Comparison of ENCODE assay signal across 8 cellular contexts in the genomic region with DNA sequence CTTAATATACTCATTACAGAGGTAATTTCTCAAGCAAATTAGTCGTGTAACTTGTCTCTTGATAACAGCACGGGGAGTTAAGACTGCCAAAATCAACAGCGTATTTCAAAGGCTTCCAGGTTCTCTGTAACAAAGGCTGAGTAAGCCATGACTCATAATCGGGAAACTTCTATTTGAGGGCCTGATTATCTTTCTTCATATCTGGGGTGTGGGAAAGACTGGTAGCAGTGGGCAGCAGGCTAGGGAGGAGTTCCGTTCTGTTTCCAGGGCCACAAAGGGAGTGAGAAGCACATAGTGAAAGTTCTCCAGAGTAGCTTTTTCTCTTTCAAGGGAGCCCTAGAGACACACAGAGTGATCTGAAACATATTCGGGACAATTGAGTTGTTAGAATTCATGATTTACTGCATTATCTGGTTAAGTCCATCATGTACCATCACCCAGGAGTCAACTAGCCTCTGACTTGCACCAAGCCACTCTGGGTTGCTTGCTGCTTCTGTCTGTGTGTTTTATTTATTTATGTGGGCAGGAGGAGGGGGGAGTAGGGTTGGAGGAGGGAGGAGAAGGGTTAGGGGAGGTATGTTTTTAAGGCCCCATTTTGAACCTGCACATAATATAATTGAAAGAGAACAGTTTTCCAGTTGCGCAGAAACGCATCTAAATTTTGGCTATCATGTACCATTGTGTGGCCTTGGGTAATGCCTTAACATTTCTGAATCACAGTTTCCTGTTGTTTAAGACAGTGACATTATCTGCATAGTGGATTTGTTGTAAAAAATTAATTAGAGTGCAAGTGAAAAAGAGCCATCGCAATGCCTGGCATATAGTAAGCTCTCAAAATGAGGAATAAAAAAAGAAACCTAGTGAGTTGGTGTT.
DNase-seq lines count a peak whose midpoint lies in the region; ATAC-seq, FAIRE-seq and TF ChIP-seq lines count a peak whose summit lies in the region.

No MANE protein-coding gene starts in this region.

- no peaks in the 10 kb centered on the region for H3K9me1 ChIP-seq in keratinocyte (ENCODE audit: control insufficient read depth, extremely low read depth, insufficient read depth, low read length)

- intact Hi-C loops in adrenal gland (cut with DNase I), result no loop called here

- H3K36me3 ChIP-seq in adrenal gland (replicated peaks in 1 of 2) (no peaks in the 10 kb centered on the region), keratinocyte (ENCODE audit: control insufficient read depth in 2 of 2, extremely low read depth in 1 of 2, insufficient read depth in 2 of 2, low read length in 2 of 2) (no peaks in the 10 kb centered on the region), subcutaneous abdominal adipose tissue (ENCODE audit: control insufficient read depth in 5 of 5, insufficient read depth in 5 of 5, low read length in 5 of 5) (no peaks in the 10 kb centered on the region)

- DNase-seq in AG08395 (ENCODE audit: low spot score) (peak; percentile 47), LNCaP clone FGC (ENCODE audit: low read depth) (peak; percentile 84), adrenal gland (peak; percentile 39 to 75 (median 70)), keratinocyte (ENCODE audit: low read depth, low spot score) (peak; percentile 49), NCI-H187 treated with DMSO at 0.1 percent for 48 hours (lab: John Stamatoyannopoulos, UW) (no peak)

- peak in 1 of 2 donors; percentile 76 for TF ChIP-seq POLR2A in adrenal gland (IDR thresholded peaks at IDR 0.05)

- WGBS in adrenal gland, 4 donors, result 18 to 25% (median 20%) methylated on average over 9 of the region's 9 CpGs

- no peaks in the 10 kb centered on the region for H4K20me1 ChIP-seq in keratinocyte (ENCODE audit: control insufficient read depth, extremely low read depth, insufficient read depth, low read length)

- H2AFZ ChIP-seq in keratinocyte (ENCODE audit: control insufficient read depth, low read length), result peak overlapping the region; percentile 68

- no peaks in the 10 kb centered on the region for H3K79me2 ChIP-seq in keratinocyte (ENCODE audit: control insufficient read depth, insufficient read depth, low read length)

- FAIRE-seq in keratinocyte (lab: Jason Lieb, UNC), result peak; percentile 99

- H3K27me3 ChIP-seq in adrenal gland (no peaks in the 10 kb centered on the region), keratinocyte (ENCODE audit: control insufficient read depth, extremely low read depth, insufficient read depth, low read length) (no peaks in the 10 kb centered on the region), subcutaneous abdominal adipose tissue (ENCODE audit: control insufficient read depth in 5 of 5, insufficient read depth in 4 of 5, low read length in 5 of 5) (no peaks in the 10 kb centered on the region)

- dilution Hi-C loops in keratinocyte (cut with MboI; ENCODE audit: extremely low pct_ligation_motif_present, low sequenced_read_pairs), result no loop called here

- peaks cover 7 to 27% of the 10 kb centered on the region in 2 donors for H3K4me1 ChIP-seq in adrenal gland (replicated peaks in 1 of 2)
- H3K4me1 ChIP-seq in keratinocyte (ENCODE audit: control insufficient read depth, extremely low read depth, insufficient read depth, low read length), result peaks cover 28% of the 10 kb centered on the region
- H3K4me1 ChIP-seq in subcutaneous abdominal adipose tissue (ENCODE audit: control insufficient read depth in 5 of 5, insufficient read depth in 5 of 5, low read length in 5 of 5), result peaks cover 0 to 10% (median under 1%) of the 10 kb centered on the region in 5 donors

- no peak for ATAC-seq in GM18861 (IDR thresholded peaks at IDR 0.05; ENCODE audit: unreplicated experiment)
- ATAC-seq in GM21786 (IDR thresholded peaks at IDR 0.05; ENCODE audit: unreplicated experiment), result no peak

- no peak overlapping the region for H3K4me3 ChIP-seq in LNCaP clone FGC (ENCODE audit: low read depth, low read length)
- peak overlapping the region in 1 of 4 donors; percentile 27 for H3K4me3 ChIP-seq in adrenal gland
- peak overlapping the region in 1 of 3 experiments; percentile 29 for H3K4me3 ChIP-seq in keratinocyte (ENCODE audit: control insufficient read depth in 2 of 3, extremely low read depth in 1 of 3, insufficient read depth in 2 of 3, low read depth in 1 of 3, low read length in 3 of 3)
- peak overlapping the region in 1 of 5 donors; percentile 13 for H3K4me3 ChIP-seq in subcutaneous abdominal adipose tissue (ENCODE audit: low read depth in 1 of 5, low read length in 5 of 5)

- peak overlapping the region; percentile 35 to 89 (median 71) for H3K27ac ChIP-seq in adrenal gland
- peak overlapping the region; percentile 83 for H3K27ac ChIP-seq in keratinocyte (ENCODE audit: control insufficient read depth, insufficient read depth, low read length)
- H3K27ac ChIP-seq in subcutaneous abdominal adipose tissue (ENCODE audit: low read depth, low read length), result peak overlapping the region; percentile 58

- no peak for TF ChIP-seq CTCF in LNCaP clone FGC (IDR thresholded peaks at IDR 0.05; ENCODE audit: control insufficient read depth, extremely low read depth, insufficient read depth)
- no peak for TF ChIP-seq CTCF in adrenal gland (IDR thresholded peaks at IDR 0.05)
- TF ChIP-seq CTCF in keratinocyte (optimal IDR thresholded peaks at IDR 0.05 in 1 of 3, IDR thresholded peaks at IDR 0.05 in 1 of 3, conservative IDR thresholded peaks at IDR 0.05 in 1 of 3; ENCODE audit: extremely low read depth in 1 of 3, insufficient read depth in 2 of 3, low read length in 3 of 3), result no peak

- H3K9ac ChIP-seq in keratinocyte (ENCODE audit: control insufficient read depth, extremely low read depth, insufficient read depth, low read length) (peak overlapping the region; percentile 57), subcutaneous abdominal adipose tissue (ENCODE audit: low read length in 5 of 5) (no peak overlapping the region)

- H3K9me3 ChIP-seq in adrenal gland (replicated peaks in 1 of 3) (no peaks in the 10 kb centered on the region), keratinocyte (ENCODE audit: control insufficient read depth, low read depth, low read length) (no peaks in the 10 kb centered on the region), subcutaneous abdominal adipose tissue (ENCODE audit: control insufficient read depth in 5 of 5, low read length in 5 of 5) (no peaks in the 10 kb centered on the region)

- H3K4me2 ChIP-seq in keratinocyte (ENCODE audit: control insufficient read depth, extremely low read depth, insufficient read depth, low read depth, low read length), result peak overlapping the region; percentile 56
